8 cellular contexts compared by ENCODE assay signal in the genomic region with DNA sequence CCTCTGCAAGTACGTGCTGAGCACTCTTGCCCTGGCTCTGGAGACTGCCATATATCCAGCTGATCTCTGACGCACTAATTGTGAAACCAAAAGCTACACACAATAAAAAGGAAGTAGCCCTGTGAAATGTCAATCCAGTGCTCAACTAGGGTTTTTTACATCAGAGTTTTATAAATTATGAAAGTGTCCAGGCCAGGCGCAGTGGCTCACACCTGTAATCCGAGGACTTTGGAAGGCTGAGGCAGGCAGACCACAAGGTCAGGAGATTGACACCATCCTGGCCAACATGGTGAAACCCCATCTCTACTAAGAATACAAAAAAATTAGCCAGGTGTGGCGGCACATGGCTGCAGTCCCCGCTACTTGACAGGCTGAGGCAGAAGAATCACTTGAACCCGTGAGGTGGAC. TPM values are rescaled to one million over a fixed set of nuclear protein-coding genes. Genes with fewer than 3 reads are reported as not detected.
DNase-seq lines count a peak whose midpoint lies in the region; ATAC-seq and TF ChIP-seq lines count a peak whose summit lies in the region.

No MANE protein-coding gene starts in this region.

- H3K27ac ChIP-seq in mesendoderm (ENCODE audit: low read depth, low read length): no peak overlapping the region

- H3K4me2 ChIP-seq in mesendoderm (ENCODE audit: low read length): no peak overlapping the region

- peak; percentile 93 for ATAC-seq in HG03039 (IDR thresholded peaks at IDR 0.05; ENCODE audit: unreplicated experiment)
- ATAC-seq in stimulated activated naive B cell treated with anti-CD40 and anti-IgM and Interleukin-4, amounts not matched to agents 10 μg/mL and 1 μg/mL and 100 μg/mL, for 72 hours (replicated peaks): peak; percentile 99

- no peaks in the 10 kb centered on the region for H3K36me3 ChIP-seq in mesendoderm (ENCODE audit: control insufficient read depth, insufficient read depth, low read length)

- no peak overlapping the region for H3K4me3 ChIP-seq in mesendoderm (ENCODE audit: low read length)

- no TSS peak for BruUV-seq in MCF 10A (replicated peaks; lab: Mats Ljungman, UMichigan)

- H3K9me3 Mint-ChIP-seq in activated CD4-positive, alpha-beta T cell treated with anti-CD3 and anti-CD28 coated beads, Interleukin-2, amount 10 ng/mL, durations not matched to agents 7 days and 5 days: peaks cover 11% of the 10 kb centered on the region
- peaks cover 19% of the 10 kb centered on the region for H3K9me3 Mint-ChIP-seq in T-helper 1 cell treated with Interleukin-12 subunit alpha and Interleukin-12 subunit beta and Interleukin-4 antibody, amounts not matched to agents 30 μg/mL and 1 μg/mL, for 36 hours
- H3K9me3 Mint-ChIP-seq in stimulated activated naive B cell treated with anti-CD40 and anti-IgM and Interleukin-4, amounts not matched to agents 10 μg/mL and 1 μg/mL and 100 μg/mL, for 72 hours: peaks cover 0 to 1% of the 10 kb centered on the region in 2 donors
- H3K9me3 Mint-ChIP-seq in MCF 10A (ENCODE audit: unreplicated experiment): no peaks in the 10 kb centered on the region

- peaks cover 11% of the 10 kb centered on the region for H3K4me1 Mint-ChIP-seq in activated CD4-positive, alpha-beta T cell treated with anti-CD3 and anti-CD28 coated beads, Interleukin-2, amount 10 ng/mL, durations not matched to agents 7 days and 5 days
- H3K4me1 Mint-ChIP-seq in T-helper 1 cell treated with Interleukin-12 subunit alpha and Interleukin-12 subunit beta and Interleukin-4 antibody, amounts not matched to agents 30 μg/mL and 1 μg/mL, for 36 hours (ENCODE audit: low read depth): peaks cover 2% of the 10 kb centered on the region
- H3K4me1 Mint-ChIP-seq in stimulated activated naive B cell treated with anti-CD40 and anti-IgM and Interleukin-4, amounts not matched to agents 10 μg/mL and 1 μg/mL and 100 μg/mL, for 72 hours: peaks cover 29 to 66% of the 10 kb centered on the region in 2 donors
- H3K4me1 Mint-ChIP-seq in MCF 10A (ENCODE audit: insufficient read depth, unreplicated experiment): peaks cover 5% of the 10 kb centered on the region

- H3K36me3 Mint-ChIP-seq in activated CD4-positive, alpha-beta T cell treated with anti-CD3 and anti-CD28 coated beads, Interleukin-2, amount 10 ng/mL, durations not matched to agents 7 days and 5 days (ENCODE audit: low read depth): peaks cover 30% of the 10 kb centered on the region
- peaks cover 16% of the 10 kb centered on the region for H3K36me3 Mint-ChIP-seq in T-helper 1 cell treated with Interleukin-12 subunit alpha and Interleukin-12 subunit beta and Interleukin-4 antibody, amounts not matched to agents 30 μg/mL and 1 μg/mL, for 36 hours (ENCODE audit: low read depth)
- peaks cover 21 to 42% of the 10 kb centered on the region in 2 donors for H3K36me3 Mint-ChIP-seq in stimulated activated naive B cell treated with anti-CD40 and anti-IgM and Interleukin-4, amounts not matched to agents 10 μg/mL and 1 μg/mL and 100 μg/mL, for 72 hours
- peaks cover 6% of the 10 kb centered on the region for H3K36me3 Mint-ChIP-seq in MCF 10A (ENCODE audit: insufficient read depth, unreplicated experiment)

- POLR2A ChIA-PET in activated CD4-positive, alpha-beta T cell treated with anti-CD3 and anti-CD28 coated beads, Interleukin-2, amount 10 ng/mL, durations not matched to agents 7 days and 5 days (lab: Charles Lee): interaction anchor here (0.5 kb wide), 1 partner anchor 110 kb away, joined by 3 read pairs; no protein-coding TSS in a partner anchor
- POLR2A ChIA-PET in MCF 10A (lab: Yijun Ruan, JAX): interaction anchor here (1.0 to 1.4 kb wide), 5 partner anchors 28 to 111 kb away, joined by 3 read pairs; no protein-coding TSS in a partner anchor

- no peak overlapping the region for H3K9ac ChIP-seq in mesendoderm (ENCODE audit: low read length)

- peak; percentile 16 for DNase-seq in activated CD4-positive, alpha-beta T cell treated with anti-CD3 and anti-CD28 coated beads, Interleukin-2, amount 10 ng/mL, durations not matched to agents 7 days and 5 days
- DNase-seq in activated CD4-positive, alpha-beta T cell treated with anti-CD3 and anti-CD28 coated beads, Interleukin-2, amount 50 U/mL, for 1 hour: no peak
- peak; percentile 70 for DNase-seq in stimulated activated naive B cell treated with anti-CD40 and anti-IgM and Interleukin-4, amounts not matched to agents 10 μg/mL and 1 μg/mL and 100 μg/mL, for 72 hours
- no peak for DNase-seq in NCI-H82 treated with DMSO at 0.1 percent for 48 hours (lab: John Stamatoyannopoulos, UW; ENCODE audit: unreplicated experiment)
- DNase-seq in mesendoderm: no peak
- no peak for DNase-seq in MCF 10A (ENCODE audit: unreplicated experiment)

- no peak overlapping the region for H3K56ac ChIP-seq in mesendoderm (ENCODE audit: low read length)

- no peak for TF ChIP-seq CTCF in MCF 10A (IDR thresholded peaks at IDR 0.05; ENCODE audit: unreplicated experiment)

- no CpG with 5 or more reads among the region's 7 CpGs for WGBS in mesendoderm (ENCODE audit: extremely low coverage, insufficient coverage, low lambda C conversion rate)

- H3K79me2 ChIP-seq in mesendoderm (ENCODE audit: control insufficient read depth, insufficient read depth, low read length): no peaks in the 10 kb centered on the region

- no peak overlapping the region for H2BK5ac ChIP-seq in mesendoderm (ENCODE audit: low read length)

- no peak overlapping the region for H3K23ac ChIP-seq in mesendoderm (ENCODE audit: low read length)

- H3K27me3 Mint-ChIP-seq in activated CD4-positive, alpha-beta T cell treated with anti-CD3 and anti-CD28 coated beads, Interleukin-2, amount 10 ng/mL, durations not matched to agents 7 days and 5 days: no peaks in the 10 kb centered on the region
- no peaks in the 10 kb centered on the region for H3K27me3 Mint-ChIP-seq in T-helper 1 cell treated with Interleukin-12 subunit alpha and Interleukin-12 subunit beta and Interleukin-4 antibody, amounts not matched to agents 30 μg/mL and 1 μg/mL, for 36 hours (ENCODE audit: low read depth)
- no peaks in the 10 kb centered on the region for H3K27me3 Mint-ChIP-seq in stimulated activated naive B cell treated with anti-CD40 and anti-IgM and Interleukin-4, amounts not matched to agents 10 μg/mL and 1 μg/mL and 100 μg/mL, for 72 hours
- no peaks in the 10 kb centered on the region for H3K27me3 Mint-ChIP-seq in MCF 10A (ENCODE audit: insufficient read depth, unreplicated experiment)

- H2AK5ac ChIP-seq in mesendoderm (ENCODE audit: low read length): no peak overlapping the region

- no peaks in the 10 kb centered on the region for H3K79me1 ChIP-seq in mesendoderm (ENCODE audit: low read length)

- H3K27me3 ChIP-seq in mesendoderm (ENCODE audit: insufficient read depth, low read length, poor library complexity): no peaks in the 10 kb centered on the region

- no peak overlapping the region for H4K8ac ChIP-seq in mesendoderm (ENCODE audit: low read depth, low read length)

- H3K4me1 ChIP-seq in mesendoderm (ENCODE audit: control insufficient read depth, low read depth, low read length): no peaks in the 10 kb centered on the region

- intact Hi-C loops in MCF 10A (cut with micrococcal nuclease): no loop called here

- H3K18ac ChIP-seq in mesendoderm (ENCODE audit: low read length): no peak overlapping the region

- H4K5ac ChIP-seq in mesendoderm (ENCODE audit: low read length): no peak overlapping the region

- no peak overlapping the region for H2BK120ac ChIP-seq in mesendoderm (ENCODE audit: low read depth, low read length)

- no peak overlapping the region for H3K4ac ChIP-seq in mesendoderm (ENCODE audit: low read depth, low read length)

- CTCF ChIA-PET in activated CD4-positive, alpha-beta T cell treated with anti-CD3 and anti-CD28 coated beads, Interleukin-2, amount 10 ng/mL, durations not matched to agents 7 days and 5 days (lab: Charles Lee): interaction anchor here (0.9 to 2.0 kb wide), 4 partner anchors 13 to 192 kb away, joined by 3 to 4 read pairs (median 4); no protein-coding TSS in a partner anchor
- CTCF ChIA-PET in MCF 10A (lab: Yijun Ruan, JAX): interaction anchor here (0.5 to 1.4 kb wide), 5 partner anchors 12 to 684 kb away, joined by 3 to 4 read pairs (median 3); no protein-coding TSS in a partner anchor

- H3K4me3 Mint-ChIP-seq in activated CD4-positive, alpha-beta T cell treated with anti-CD3 and anti-CD28 coated beads, Interleukin-2, amount 10 ng/mL, durations not matched to agents 7 days and 5 days: peak overlapping the region; percentile 3
- H3K4me3 Mint-ChIP-seq in T-helper 1 cell treated with Interleukin-12 subunit alpha and Interleukin-12 subunit beta and Interleukin-4 antibody, amounts not matched to agents 30 μg/mL and 1 μg/mL, for 36 hours: no peak overlapping the region
- peak overlapping the region; percentile 44 to 70 for H3K4me3 Mint-ChIP-seq in stimulated activated naive B cell treated with anti-CD40 and anti-IgM and Interleukin-4, amounts not matched to agents 10 μg/mL and 1 μg/mL and 100 μg/mL, for 72 hours
- no peak overlapping the region for H3K4me3 Mint-ChIP-seq in MCF 10A (ENCODE audit: unreplicated experiment)

- H3K27ac Mint-ChIP-seq in activated CD4-positive, alpha-beta T cell treated with anti-CD3 and anti-CD28 coated beads, Interleukin-2, amount 10 ng/mL, durations not matched to agents 7 days and 5 days: peak overlapping the region; percentile 78
- H3K27ac Mint-ChIP-seq in T-helper 1 cell treated with Interleukin-12 subunit alpha and Interleukin-12 subunit beta and Interleukin-4 antibody, amounts not matched to agents 30 μg/mL and 1 μg/mL, for 36 hours: peak overlapping the region; percentile 22
- peak overlapping the region; percentile 95 for H3K27ac Mint-ChIP-seq in stimulated activated naive B cell treated with anti-CD40 and anti-IgM and Interleukin-4, amounts not matched to agents 10 μg/mL and 1 μg/mL and 100 μg/mL, for 72 hours
- no peak overlapping the region for H3K27ac Mint-ChIP-seq in MCF 10A (ENCODE audit: low read depth, unreplicated experiment)

- H2BK15ac ChIP-seq in mesendoderm (replicated peaks; ENCODE audit: low read depth): no peak overlapping the region

RNA-seq across cellular contexts. Expression of a gene that starts 24.5 kb away (rescaled TPM):
- total RNA-seq in activated CD4-positive, alpha-beta T cell treated with anti-CD3 and anti-CD28 coated beads, Interleukin-2, amount 10 ng/mL, durations not matched to agents 7 days and 5 days: 10 to 100 TPM; 14.3 to 14.5 TPM
- 9.3 TPM for polyA plus RNA-seq in mesendoderm (2013, experiment 1 of 2)
- 9.5 TPM for polyA plus RNA-seq in mesendoderm (2013, experiment 2 of 2)
- 18.5 and 18.6 TPM in 2 replicates for total RNA-seq in MCF 10A (2022)

RNA-seq across cellular contexts. Expression of a gene that starts 25.1 kb away (rescaled TPM):
- 1 to 10 TPM; 5.7 to 8.8 TPM for total RNA-seq in activated CD4-positive, alpha-beta T cell treated with anti-CD3 and anti-CD28 coated beads, Interleukin-2, amount 10 ng/mL, durations not matched to agents 7 days and 5 days
- 1.6 TPM for polyA plus RNA-seq in mesendoderm (2013, experiment 1 of 2)
- 1.6 TPM for polyA plus RNA-seq in mesendoderm (2013, experiment 2 of 2)
- 5.0 and 6.9 TPM in 2 replicates for total RNA-seq in MCF 10A (2022)

Comparison
In these comparisons a context has a peak if more than half of its experiments do, and no peak if none do; other contexts are left out.
1. DNase-seq: peak in activated CD4-positive, alpha-beta T cell treated with anti-CD3 and anti-CD28 coated beads, Interleukin-2, amount 10 ng/mL, durations not matched to agents 7 days and 5 days (single experiment) and stimulated activated naive B cell treated with anti-CD40 and anti-IgM and Interleukin-4, amounts not matched to agents 10 μg/mL and 1 μg/mL and 100 μg/mL, for 72 hours (single experiment); none in activated CD4-positive, alpha-beta T cell treated with anti-CD3 and anti-CD28 coated beads, Interleukin-2, amount 50 U/mL, for 1 hour (single experiment), NCI-H82 treated with DMSO at 0.1 percent for 48 hours (single experiment), mesendoderm (single experiment) and MCF 10A (single experiment).
2. H3K4me3 Mint-ChIP-seq: peak in activated CD4-positive, alpha-beta T cell treated with anti-CD3 and anti-CD28 coated beads, Interleukin-2, amount 10 ng/mL, durations not matched to agents 7 days and 5 days (single experiment) and stimulated activated naive B cell treated with anti-CD40 and anti-IgM and Interleukin-4, amounts not matched to agents 10 μg/mL and 1 μg/mL and 100 μg/mL, for 72 hours (2 of 2); none in T-helper 1 cell treated with Interleukin-12 subunit alpha and Interleukin-12 subunit beta and Interleukin-4 antibody, amounts not matched to agents 30 μg/mL and 1 μg/mL, for 36 hours (single experiment) and MCF 10A (single experiment).